Comparison of ENCODE assay signal across 21 cellular contexts in the genomic region with DNA sequence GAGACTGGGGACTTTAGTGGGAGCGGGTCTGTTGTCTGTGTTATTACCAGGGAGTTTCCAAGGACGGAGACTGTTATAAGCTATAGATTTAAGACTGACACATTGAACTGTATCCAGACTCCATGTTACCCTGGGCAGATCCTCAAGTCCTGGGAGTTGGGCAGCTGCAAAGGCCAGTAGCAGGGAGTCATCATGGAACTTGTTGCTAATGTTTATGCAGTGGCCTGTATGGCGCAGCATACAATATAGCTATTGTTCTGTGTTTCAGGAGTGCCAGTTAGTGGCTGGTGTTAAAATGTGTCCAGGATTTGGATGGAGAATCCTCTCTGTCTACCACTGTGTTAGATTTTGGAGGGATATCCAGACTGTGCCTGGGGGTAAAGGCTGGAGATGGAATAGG. TPM values are rescaled to one million over a fixed set of nuclear protein-coding genes. Genes with fewer than 3 reads are reported as not detected.
"Had no signal": no experiment of that assay in that cellular context is flagged by ENCODE, and none has a peak within 500 bp of the region (broad histone marks: within the 10 kb centered on the region; RNA-seq: fewer than 3 reads in every experiment).

No MANE protein-coding gene starts in this region.

- DNase-seq: activated CD4-positive, alpha-beta T cell treated with anti-CD3 and anti-CD28 coated beads, Interleukin-2, amount 10 ng/mL, durations not matched to agents 24 days and 14 days; activated CD4-positive, CD25-positive, alpha-beta regulatory T cell; activated CD8-positive, alpha-beta memory T cell treated with anti-CD3 and anti-CD28 coated beads, Interleukin-2, amount 50 U/mL, for 48 hours; activated CD8-positive, alpha-beta T cell treated with anti-CD3 and anti-CD28 coated beads, Interleukin-2, amount 10 ng/mL, durations not matched to agents 7 days and 5 days; activated gamma-delta T cell; activated T-cell treated with anti-CD3 and anti-CD28 coated beads, Interleukin-2, amount 50 U/mL, for 72 hours; amniotic stem cell; effector memory CD8-positive, alpha-beta T cell; heart right ventricle; naive B cell; stimulated activated naive B cell treated with anti-CD40 and anti-IgM and Interleukin-4, amounts not matched to agents 10 μg/mL and 1 μg/mL and 100 μg/mL, for 72 hours; transverse colon had no signal

- H3K9me3 ChIP-seq: body of pancreas, heart right ventricle, transverse colon had no signal

- H3K36me3 Mint-ChIP-seq: activated naive CD8-positive, alpha-beta T cell; naive B cell; stimulated activated naive B cell treated with anti-CD40 and anti-IgM and Interleukin-4, amounts not matched to agents 10 μg/mL and 1 μg/mL and 100 μg/mL, for 72 hours had no signal

- H3K27ac ChIP-seq: body of pancreas, epithelial cell of prostate, heart right ventricle, parathyroid adenoma, transverse colon had no signal

- ATAC-seq: activated CD8-positive, alpha-beta T cell treated with anti-CD3 and anti-CD28 coated beads, Interleukin-2, amount 10 ng/mL, durations not matched to agents 7 days and 5 days; activated T-cell treated with anti-CD3 and anti-CD28 coated beads, Interleukin-2, amount 50 U/mL, for 72 hours; body of pancreas; effector memory CD8-positive, alpha-beta T cell; heart right ventricle; stimulated activated naive B cell treated with anti-CD40 and anti-IgM and Interleukin-4, amounts not matched to agents 10 μg/mL and 1 μg/mL and 100 μg/mL, for 72 hours had no signal

- H3K36me3 ChIP-seq: heart right ventricle, transverse colon had no signal

- H3K4me3 ChIP-seq: body of pancreas, heart right ventricle, lung, transverse colon had no signal

- H3K27ac Mint-ChIP-seq: activated CD4-positive, alpha-beta T cell treated with anti-CD3 and anti-CD28 coated beads, Interleukin-2, amount 10 ng/mL, durations not matched to agents 24 days and 14 days; activated CD8-positive, alpha-beta T cell treated with anti-CD3 and anti-CD28 coated beads, Interleukin-2, amount 10 ng/mL, durations not matched to agents 7 days and 5 days; activated naive CD8-positive, alpha-beta T cell; activated T-cell treated with anti-CD3 and anti-CD28 coated beads, Interleukin-2, amount 50 U/mL, for 72 hours; dendritic cell treated with granulocyte-macrophage colony-stimulating factor and Interleukin-4, amounts not matched to agents 40 ng/mL and 50 ng/mL, for 4 days; effector memory CD8-positive, alpha-beta T cell; naive B cell; stimulated activated naive B cell treated with anti-CD40 and anti-IgM and Interleukin-4, amounts not matched to agents 10 μg/mL and 1 μg/mL and 100 μg/mL, for 72 hours had no signal

- H3K27me3 ChIP-seq: body of pancreas, transverse colon had no signal

- H3K4me1 ChIP-seq: body of pancreas, heart right ventricle, parathyroid adenoma, transverse colon had no signal

- H3K9me3 Mint-ChIP-seq: activated CD4-positive, alpha-beta T cell treated with anti-CD3 and anti-CD28 coated beads, Interleukin-2, amount 10 ng/mL, durations not matched to agents 24 days and 14 days; activated T-cell treated with anti-CD3 and anti-CD28 coated beads, Interleukin-2, amount 50 U/mL, for 72 hours; central memory CD8-positive, alpha-beta T cell; dendritic cell treated with granulocyte-macrophage colony-stimulating factor and Interleukin-4, amounts not matched to agents 40 ng/mL and 50 ng/mL, for 4 days; effector memory CD8-positive, alpha-beta T cell; stimulated activated naive B cell treated with anti-CD40 and anti-IgM and Interleukin-4, amounts not matched to agents 10 μg/mL and 1 μg/mL and 100 μg/mL, for 72 hours had no signal

- H3K4me1 Mint-ChIP-seq: activated CD4-positive, alpha-beta T cell treated with anti-CD3 and anti-CD28 coated beads, Interleukin-2, amount 10 ng/mL, durations not matched to agents 24 days and 14 days; central memory CD8-positive, alpha-beta T cell; naive B cell; stimulated activated naive B cell treated with anti-CD40 and anti-IgM and Interleukin-4, amounts not matched to agents 10 μg/mL and 1 μg/mL and 100 μg/mL, for 72 hours had no signal

- H3K4me3 Mint-ChIP-seq: activated CD4-positive, alpha-beta T cell treated with anti-CD3 and anti-CD28 coated beads, Interleukin-2, amount 10 ng/mL, durations not matched to agents 24 days and 14 days; activated CD8-positive, alpha-beta T cell treated with anti-CD3 and anti-CD28 coated beads, Interleukin-2, amount 10 ng/mL, durations not matched to agents 7 days and 5 days; activated naive CD8-positive, alpha-beta T cell; activated T-cell treated with anti-CD3 and anti-CD28 coated beads, Interleukin-2, amount 50 U/mL, for 72 hours; central memory CD8-positive, alpha-beta T cell; dendritic cell treated with granulocyte-macrophage colony-stimulating factor and Interleukin-4, amounts not matched to agents 40 ng/mL and 50 ng/mL, for 4 days; effector memory CD8-positive, alpha-beta T cell; naive B cell; stimulated activated naive B cell treated with anti-CD40 and anti-IgM and Interleukin-4, amounts not matched to agents 10 μg/mL and 1 μg/mL and 100 μg/mL, for 72 hours had no signal

RNA-seq across cellular contexts. Expression of a gene that starts 31.7 kb away (rescaled TPM):
- total RNA-seq: activated CD4-positive, alpha-beta T cell treated with anti-CD3 and anti-CD28 coated beads, Interleukin-2, amount 10 ng/mL, durations not matched to agents 24 days and 14 days; activated CD8-positive, alpha-beta T cell treated with anti-CD3 and anti-CD28 coated beads, Interleukin-2, amount 10 ng/mL, durations not matched to agents 7 days and 5 days; activated T-cell treated with anti-CD3 and anti-CD28 coated beads, Interleukin-2, amount 50 U/mL, for 72 hours; fibroblast of lung; T-helper 2 cell treated with Interferon-gamma antibody and Interleukin-4, amounts not matched to agents 100 ng/mL and 5 ng/mL, for 36 hours had no signal
